ENCODE assay signal across 5 cellular contexts in the genomic region with DNA sequence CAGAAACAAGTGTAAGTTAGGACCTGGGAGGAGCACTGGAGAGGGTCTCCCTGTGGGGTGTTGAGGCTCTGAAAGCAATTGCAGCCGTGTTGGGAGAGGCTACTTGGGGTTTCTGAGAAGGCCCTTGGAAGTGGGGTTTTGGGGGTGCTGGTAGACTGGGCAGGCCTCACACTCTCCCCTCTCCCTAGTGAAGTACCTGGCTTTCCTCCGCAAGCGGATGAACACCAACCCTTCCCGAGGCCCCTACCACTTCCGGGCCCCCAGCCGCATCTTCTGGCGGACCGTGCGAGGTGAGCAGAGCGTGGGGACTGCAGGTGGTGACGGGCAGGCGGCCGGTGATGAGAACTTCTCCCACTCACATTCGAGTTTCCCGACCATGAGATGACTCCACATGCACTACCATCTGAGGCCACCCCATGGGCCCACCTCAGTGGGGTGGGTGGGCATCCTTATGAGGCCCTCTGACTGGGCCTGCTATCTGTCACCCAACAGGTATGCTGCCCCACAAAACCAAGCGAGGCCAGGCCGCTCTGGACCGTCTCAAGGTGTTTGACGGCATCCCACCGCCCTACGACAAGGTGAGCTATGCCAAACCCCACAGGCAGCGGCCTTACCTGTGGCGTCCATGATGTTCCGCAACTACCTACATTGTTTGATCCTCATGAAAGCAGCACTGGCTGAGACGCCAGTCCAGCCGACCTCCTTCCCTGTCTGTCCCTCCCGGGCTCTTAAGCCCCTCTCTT. TPM values are rescaled to one million over a fixed set of nuclear protein-coding genes. Genes with fewer than 3 reads are reported as not detected.
DNase-seq lines count a peak whose midpoint lies in the region; TF ChIP-seq lines count a peak whose summit lies in the region.
"Had no signal": no experiment of that assay in that cellular context is flagged by ENCODE, and none has a peak within 500 bp of the region (broad histone marks: within the 10 kb centered on the region; RNA-seq: fewer than 3 reads in every experiment).

No MANE protein-coding gene starts in this region.

- H3K9me3 ChIP-seq in OCI-LY1 (ENCODE audit: low read length), result no peaks in the 10 kb centered on the region

- DNase-seq in mesothelial cell of epicardium (ENCODE audit: low spot score in 2 of 2, unreplicated experiment in 2 of 2) (no peak), NCI-H446 (lab: John Stamatoyannopoulos, UW) (no peak), kidney tubule cell (ENCODE audit: low spot score) (no peak)
- DNase-seq: HCEC 1CT had no signal

- H3K9me3 Mint-ChIP-seq in mesothelial cell of epicardium, result no peaks in the 10 kb centered on the region

- no peaks in the 10 kb centered on the region for H4K20me1 ChIP-seq in OCI-LY1 (ENCODE audit: insufficient read depth, low read length)

- H2AFZ ChIP-seq in OCI-LY1 (ENCODE audit: low read length), result no peak overlapping the region

- H3K27me3 ChIP-seq in OCI-LY1 (ENCODE audit: insufficient read depth, low read length), result no peaks in the 10 kb centered on the region

- H3K27me3 Mint-ChIP-seq in mesothelial cell of epicardium (ENCODE audit: low read depth), result peaks cover 2% of the 10 kb centered on the region

- H3F3A ChIP-seq in OCI-LY1 (ENCODE audit: insufficient read depth, low read length), result peaks cover 18% of the 10 kb centered on the region

- H3K9ac ChIP-seq in OCI-LY1 (ENCODE audit: low read length), result peak overlapping the region; percentile 96

- H3K36me3 Mint-ChIP-seq in mesothelial cell of epicardium, result peaks cover 27% of the 10 kb centered on the region

- peaks cover 61% of the 10 kb centered on the region for H3K36me3 ChIP-seq in OCI-LY1 (ENCODE audit: insufficient read depth, low read length)

- no peaks in the 10 kb centered on the region for H3K9me2 ChIP-seq in OCI-LY1 (ENCODE audit: low read depth, low read length)

- peak overlapping the region; percentile 85 for H3K4me2 ChIP-seq in OCI-LY1 (ENCODE audit: low read length)

- peaks cover 23% of the 10 kb centered on the region for H3K79me2 ChIP-seq in OCI-LY1 (ENCODE audit: insufficient read depth, low read length)

- peak overlapping the region; percentile 84 for H3K4me3 ChIP-seq in OCI-LY1 (ENCODE audit: low read depth, low read length, poor library complexity, severe bottlenecking)

- H3K4me3 Mint-ChIP-seq in mesothelial cell of epicardium, result peak overlapping the region; percentile 96

- no peak for TF ChIP-seq CTCF in OCI-LY1 (IDR thresholded peaks at IDR 0.05; ENCODE audit: low read length)
- TF ChIP-seq CTCF in mesothelial cell of epicardium (IDR thresholded peaks at IDR 0.05; ENCODE audit: unreplicated experiment), result no peak

- H3K27ac Mint-ChIP-seq in mesothelial cell of epicardium, result peak overlapping the region; percentile 43

- H3K27ac ChIP-seq in OCI-LY1 (ENCODE audit: low read depth, low read length, poor library complexity, severe bottlenecking), result peak overlapping the region; percentile 84

- peaks cover 23% of the 10 kb centered on the region for H3K4me1 Mint-ChIP-seq in mesothelial cell of epicardium

- H3K4me1 ChIP-seq in OCI-LY1 (ENCODE audit: insufficient read depth, low read length, severe bottlenecking), result peaks cover 33% of the 10 kb centered on the region

RNA-seq across cellular contexts. Expression of gene RPL13A, which starts 3.0 kb away (rescaled TPM):
- total RNA-seq in mesothelial cell of epicardium, result 2,869 to 2,959 TPM (median 2,954 TPM) in 3 replicates

RNA-seq across cellular contexts. Expression of gene RPS11, which starts 5.8 kb away (rescaled TPM):
- 2,052 to 2,151 TPM (median 2,132 TPM) in 3 replicates for total RNA-seq in mesothelial cell of epicardium

RNA-seq across cellular contexts. Expression of gene FLT3LG, which starts 16.4 kb away (rescaled TPM):
- total RNA-seq in mesothelial cell of epicardium, result 1.8 to 2.4 TPM (median 2.0 TPM) in 3 replicates

RNA-seq across cellular contexts. Expression of gene FCGRT, which starts 22.0 kb away (rescaled TPM):
- 121 to 132 TPM (median 127 TPM) in 3 replicates for total RNA-seq in mesothelial cell of epicardium

RNA-seq across cellular contexts. Expression of gene RCN3, which starts 37.3 kb away (rescaled TPM):
- total RNA-seq in mesothelial cell of epicardium, result 30.3 to 35.1 TPM (median 31.1 TPM) in 3 replicates
